In the genomic region with DNA sequence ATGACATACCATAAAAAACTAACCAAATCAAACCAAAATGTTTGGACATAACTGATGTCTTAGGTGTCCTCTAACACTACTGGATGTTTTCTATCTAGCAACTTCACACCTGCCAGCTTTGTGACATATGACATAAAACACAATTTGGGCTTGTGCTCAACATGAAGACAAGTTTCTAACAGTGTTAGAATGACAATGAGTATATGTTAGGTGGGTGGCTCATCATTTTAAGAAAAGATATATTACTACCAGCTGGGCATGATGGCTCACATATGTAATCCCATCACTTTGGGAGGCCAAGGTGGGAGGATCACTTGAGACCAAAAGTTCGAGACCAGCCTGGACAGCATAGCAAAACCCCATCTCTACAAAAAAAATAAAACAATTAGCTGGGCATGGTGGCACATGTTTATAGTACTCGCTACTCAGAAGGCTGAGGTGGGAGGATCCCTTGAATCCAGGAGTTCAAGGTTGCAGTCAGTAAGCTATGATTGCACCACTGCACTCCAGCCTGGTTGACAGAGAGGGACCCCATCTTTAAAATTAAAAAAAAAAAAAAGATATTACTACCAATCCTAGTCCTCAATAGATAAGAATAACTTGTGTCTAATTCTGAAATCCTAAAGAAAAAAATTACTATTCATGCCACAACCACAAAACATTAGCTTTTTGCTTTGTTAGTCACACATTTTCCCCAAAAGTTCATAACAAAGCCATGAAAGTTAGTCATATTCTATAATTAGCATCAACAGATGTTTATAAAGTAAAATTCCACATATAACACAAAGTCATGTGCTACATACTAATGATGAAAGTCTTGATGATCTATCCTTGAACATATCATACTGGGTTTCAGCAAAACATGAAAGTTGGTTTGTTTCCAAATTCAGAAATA, we compare ENCODE assay signal across 12 cellular contexts. TPM values are rescaled to one million over a fixed set of nuclear protein-coding genes. Genes with fewer than 3 reads are reported as not detected.
DNase-seq lines count a peak whose midpoint lies in the region; ATAC-seq and TF ChIP-seq lines count a peak whose summit lies in the region.
"Had no signal": no experiment of that assay in that cellular context is flagged by ENCODE, and none has a peak within 500 bp of the region (broad histone marks: within the 10 kb centered on the region; RNA-seq: fewer than 3 reads in every experiment).

No MANE protein-coding gene starts in this region.

- TF ChIP-seq CTCF in SK-N-SH (IDR thresholded peaks at IDR 0.05) (no peak), fibroblast of lung (conservative IDR thresholded peaks at IDR 0.05 in 1 of 2, IDR thresholded peaks at IDR 0.05 in 1 of 2; ENCODE audit: low read depth in 1 of 2, low read length in 2 of 2) (no peak)

- H3F3A ChIP-seq in SK-N-SH (replicated peaks; ENCODE audit: insufficient read depth) = peaks cover 30% of the 10 kb centered on the region

- H3K4me2 ChIP-seq in SK-N-SH (peak overlapping the region; percentile 16; the same call in 1 of the 2 replicates), fibroblast of lung (ENCODE audit: extremely low read depth, insufficient read depth, low read length) (no peak overlapping the region)

- H3K4me3 ChIP-seq in SK-N-SH (ENCODE audit: low read depth in 2 of 2, low read length in 1 of 2) (no peak overlapping the region), fibroblast of lung (replicated peaks in 1 of 4; ENCODE audit: control extremely low read depth in 1 of 4, insufficient read depth in 1 of 4, low read depth in 3 of 4, low read length in 4 of 4) (no peak overlapping the region)
- H3K4me3 ChIP-seq: thyroid gland had no signal

- H3K79me2 ChIP-seq in SK-N-SH (ENCODE audit: insufficient read depth) = peaks cover 33% of the 10 kb centered on the region
- H3K79me2 ChIP-seq in fibroblast of lung (ENCODE audit: control insufficient read depth, insufficient read depth, low read length) = peaks cover 5% of the 10 kb centered on the region

- H3K9ac ChIP-seq in SK-N-SH (no peak overlapping the region), fibroblast of lung (ENCODE audit: insufficient read depth, low read length) (no peak overlapping the region)

- H3K9me3 ChIP-seq in SK-N-SH (no peaks in the 10 kb centered on the region), fibroblast of lung (ENCODE audit: control insufficient read depth, insufficient read depth, low read depth, low read length) (no peaks in the 10 kb centered on the region)
- H3K9me3 ChIP-seq: thyroid gland had no signal

- ATAC-seq in activated CD4-positive, CD25-positive, alpha-beta regulatory T cell treated with anti-CD3 and anti-CD28 coated beads, Interleukin-2, amount 50 U/mL, for 24 hours = peak; percentile 68 to 75
- ATAC-seq in stimulated activated naive CD8-positive, alpha-beta T cell treated with anti-CD3 and anti-CD28 coated beads, Interleukin-15, Interleukin-2, amounts not matched to agents 100 U/mL and 50 U/mL, for 24 hours = peak; percentile 75
- ATAC-seq in GM21737 (IDR thresholded peaks at IDR 0.05; ENCODE audit: unreplicated experiment) = no peak
- no peak for ATAC-seq in HG03025 (IDR thresholded peaks at IDR 0.05; ENCODE audit: low FRiP score, unreplicated experiment)
- ATAC-seq: natural killer cell had no signal

- no peak for TF ChIP-seq RAD21 in SK-N-SH (IDR thresholded peaks at IDR 0.05; ENCODE audit: low read length)

- DNase-seq in activated CD4-positive, CD25-positive, alpha-beta regulatory T cell (lab: John Stamatoyannopoulos, UW) = no peak
- DNase-seq in SK-N-SH = no peak
- peak; percentile 91 to 96 for DNase-seq in fibroblast of lung (ENCODE audit: low read depth in 2 of 2)
- DNase-seq in stimulated activated naive CD8-positive, alpha-beta T cell treated with anti-CD3 and anti-CD28 coated beads, Interleukin-15, Interleukin-2, amounts not matched to agents 100 U/mL and 50 U/mL, for 24 hours = no peak
- DNase-seq in DMS153 (lab: John Stamatoyannopoulos, UW) = no peak
- DNase-seq: 8988T, natural killer cell, NCI-H1048, thyroid gland had no signal

- TF ChIP-seq EP300 in SK-N-SH (IDR thresholded peaks at IDR 0.05; ENCODE audit: borderline replicate concordance in 1 of 2, low read depth in 1 of 2, low read length in 1 of 2) = no peak

- H3K27ac ChIP-seq in SK-N-SH (ENCODE audit: low read depth in 2 of 2, low read length in 1 of 2) (peak overlapping the region in 1 of 2 experiments; percentile 77; a peak in 2 of 4 replicates), fibroblast of lung (ENCODE audit: insufficient read depth, low read length) (peak overlapping the region; percentile 72)
- H3K27ac ChIP-seq: thyroid gland had no signal

- POLR2A ChIA-PET in SK-N-SH (lab: Yijun Ruan, JAX) = no interaction called here

- no peaks in the 10 kb centered on the region for H3K9me2 ChIP-seq in SK-N-SH

- peaks cover 0 to 7% of the 10 kb centered on the region in 2 experiments; a peak in 2 of 4 replicates for H3K4me1 ChIP-seq in SK-N-SH (ENCODE audit: control insufficient read depth in 1 of 2, insufficient read depth in 2 of 2, low read depth in 1 of 2, low read length in 1 of 2)
- H3K4me1 ChIP-seq in fibroblast of lung (ENCODE audit: control insufficient read depth, extremely low read depth, insufficient read depth, low read length) = peaks cover 14% of the 10 kb centered on the region

- H3K27me3 ChIP-seq in SK-N-SH (ENCODE audit: insufficient read depth) = no peaks in the 10 kb centered on the region
- no peaks in the 10 kb centered on the region for H3K27me3 ChIP-seq in fibroblast of lung (ENCODE audit: control insufficient read depth, insufficient read depth, low read length)
- H3K27me3 ChIP-seq: thyroid gland had no signal

- H4K20me1 ChIP-seq in SK-N-SH (ENCODE audit: insufficient read depth) (no peaks in the 10 kb centered on the region), fibroblast of lung (ENCODE audit: control insufficient read depth, extremely low read depth, insufficient read depth, low read length) (no peaks in the 10 kb centered on the region)

- WGBS in SK-N-SH (ENCODE audit: low lambda C conversion rate) = 92% methylated on average over 2 of the region's 2 CpGs

- peaks cover 5 to 21% of the 10 kb centered on the region in 2 experiments for H3K36me3 ChIP-seq in SK-N-SH (replicated peaks in 1 of 2; ENCODE audit: control insufficient read depth in 1 of 2, insufficient read depth in 2 of 2, low read length in 1 of 2)
- H3K36me3 ChIP-seq in fibroblast of lung (ENCODE audit: control insufficient read depth, insufficient read depth, low read length) = no peaks in the 10 kb centered on the region
- H3K36me3 ChIP-seq: thyroid gland had no signal

- no peak overlapping the region for H2AFZ ChIP-seq in SK-N-SH (ENCODE audit: low read depth)
- H2AFZ ChIP-seq in fibroblast of lung (ENCODE audit: low read length) = no peak overlapping the region

- CTCF ChIA-PET in SK-N-SH (lab: Yijun Ruan, JAX) = no interaction called here

TF ChIP-seq in SK-N-SH, 30 proteins besides CTCF, POLR2A, EP300 and RAD21 (continues in another document):
- TF ChIP-seq GABPA (IDR thresholded peaks at IDR 0.05; ENCODE audit: low read depth) = no peak
- no peak for TF ChIP-seq RFX5 (IDR thresholded peaks at IDR 0.05; ENCODE audit: low read length)
- peak; percentile 54 for TF ChIP-seq JUND (IDR thresholded peaks at IDR 0.05)
- TF ChIP-seq SIN3A (IDR thresholded peaks at IDR 0.05; ENCODE audit: borderline replicate concordance, low read depth, low read length) = no peak
- TF ChIP-seq, protein P1, sequence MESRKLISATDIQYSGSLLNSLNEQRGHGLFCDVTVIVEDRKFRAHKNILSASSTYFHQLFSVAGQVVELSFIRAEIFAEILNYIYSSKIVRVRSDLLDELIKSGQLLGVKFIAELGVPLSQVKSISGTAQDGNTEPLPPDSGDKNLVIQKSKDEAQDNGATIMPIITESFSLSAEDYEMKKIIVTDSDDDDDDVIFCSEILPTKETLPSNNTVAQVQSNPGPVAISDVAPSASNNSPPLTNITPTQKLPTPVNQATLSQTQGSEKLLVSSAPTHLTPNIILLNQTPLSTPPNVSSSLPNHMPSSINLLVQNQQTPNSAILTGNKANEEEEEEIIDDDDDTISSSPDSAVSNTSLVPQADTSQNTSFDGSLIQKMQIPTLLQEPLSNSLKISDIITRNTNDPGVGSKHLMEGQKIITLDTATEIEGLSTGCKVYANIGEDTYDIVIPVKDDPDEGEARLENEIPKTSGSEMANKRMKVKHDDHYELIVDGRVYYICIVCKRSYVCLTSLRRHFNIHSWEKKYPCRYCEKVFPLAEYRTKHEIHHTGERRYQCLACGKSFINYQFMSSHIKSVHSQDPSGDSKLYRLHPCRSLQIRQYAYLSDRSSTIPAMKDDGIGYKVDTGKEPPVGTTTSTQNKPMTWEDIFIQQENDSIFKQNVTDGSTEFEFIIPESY (IDR thresholded peaks at IDR 0.05; ENCODE audit: borderline replicate concordance, low read depth) = no peak
- TF ChIP-seq MXI1 (IDR thresholded peaks at IDR 0.05; ENCODE audit: low read depth, low read length) = no peak
- TF ChIP-seq RXRA (IDR thresholded peaks at IDR 0.05; ENCODE audit: borderline replicate concordance, low read depth) = 0 out of 2 replicates have a peak, but pooled peaks have one; percentile 16
- no peak for TF ChIP-seq CHD2 (IDR thresholded peaks at IDR 0.05; ENCODE audit: low read length, partially characterized antibody)
- TF ChIP-seq FOXM1 (IDR thresholded peaks at IDR 0.05; ENCODE audit: low read depth) = no peak
- TF ChIP-seq, protein P2, sequence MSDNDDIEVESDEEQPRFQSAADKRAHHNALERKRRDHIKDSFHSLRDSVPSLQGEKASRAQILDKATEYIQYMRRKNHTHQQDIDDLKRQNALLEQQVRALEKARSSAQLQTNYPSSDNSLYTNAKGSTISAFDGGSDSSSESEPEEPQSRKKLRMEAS (IDR thresholded peaks at IDR 0.05; ENCODE audit: low read depth) = no peak
- no peak for TF ChIP-seq TAF1 (IDR thresholded peaks at IDR 0.05; ENCODE audit: borderline replicate concordance, low read depth, low read length)
- TF ChIP-seq TCF12 (IDR thresholded peaks at IDR 0.05) = peak; percentile 72

RNA-seq across cellular contexts. Expression of a gene that starts 59.9 kb away (rescaled TPM):
- polyA plus RNA-seq in SK-N-SH (2012; rRNA removed) (27.2 and 29.8 TPM in 2 replicates), fibroblast of lung (80.5 and 83.7 TPM in 2 replicates)
- polyA plus RNA-seq in SK-N-SH (2012; cell fraction: cytosol; rRNA removed) = 35.1 and 44.4 TPM in 2 replicates
- polyA plus RNA-seq in SK-N-SH (2012; cell fraction: nucleus; rRNA removed) = 24.2 and 39.5 TPM in 2 replicates
- total RNA-seq in fibroblast of lung = 75.8 and 149 TPM in 2 replicates
- 62.8 and 63.5 TPM in 2 replicates for polyA plus RNA-seq in fibroblast of lung (2012)
- polyA minus RNA-seq in fibroblast of lung (ENCODE audit: low replicate concordance) = 6.7 and 11.2 TPM in 2 replicates

Comparison
In these comparisons a context has a peak if more than half of its experiments do, and no peak if none do; other contexts are left out.
1. ATAC-seq: peak in activated CD4-positive, CD25-positive, alpha-beta regulatory T cell treated with anti-CD3 and anti-CD28 coated beads, Interleukin-2, amount 50 U/mL, for 24 hours (2 of 2) and stimulated activated naive CD8-positive, alpha-beta T cell treated with anti-CD3 and anti-CD28 coated beads, Interleukin-15, Interleukin-2, amounts not matched to agents 100 U/mL and 50 U/mL, for 24 hours (single experiment); none in GM21737 (single experiment) and HG03025 (single experiment).
2. DNase-seq: peak in fibroblast of lung (2 of 2); none in activated CD4-positive, CD25-positive, alpha-beta regulatory T cell (0 of 4), SK-N-SH (single experiment), stimulated activated naive CD8-positive, alpha-beta T cell treated with anti-CD3 and anti-CD28 coated beads, Interleukin-15, Interleukin-2, amounts not matched to agents 100 U/mL and 50 U/mL, for 24 hours (single experiment) and DMS153 (single experiment).